Comparison of ENCODE assay signal across 1 cellular context in the genomic region with DNA sequence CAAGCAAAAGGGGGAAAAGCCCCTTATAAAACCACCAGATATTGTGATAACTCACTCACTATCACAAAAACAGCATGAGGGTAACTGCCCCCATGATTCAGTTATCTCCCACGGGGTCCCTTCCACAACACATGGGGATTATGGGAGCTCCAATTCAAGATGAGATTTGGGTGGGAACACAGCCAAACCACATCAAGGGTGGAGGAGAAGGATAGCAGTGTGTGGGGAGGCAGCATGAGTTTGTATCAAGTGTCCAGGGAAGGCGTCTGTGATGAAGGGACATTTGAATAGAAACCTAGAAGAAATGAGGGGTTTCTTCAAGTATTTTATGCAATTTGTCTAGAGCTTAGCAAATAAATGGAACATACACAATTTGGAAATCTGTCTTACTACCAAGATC.
A peak's percentile ranks its signal among the peaks of the same experiment; 100 is the strongest.
TF ChIP-seq lines count a peak whose summit lies in the region.

No MANE protein-coding gene starts in this region.

TF ChIP-seq in K562, 482 proteins besides CTCF, POLR2A, EP300 and RAD21 (continued from another document):
- TF ChIP-seq, protein P1, sequence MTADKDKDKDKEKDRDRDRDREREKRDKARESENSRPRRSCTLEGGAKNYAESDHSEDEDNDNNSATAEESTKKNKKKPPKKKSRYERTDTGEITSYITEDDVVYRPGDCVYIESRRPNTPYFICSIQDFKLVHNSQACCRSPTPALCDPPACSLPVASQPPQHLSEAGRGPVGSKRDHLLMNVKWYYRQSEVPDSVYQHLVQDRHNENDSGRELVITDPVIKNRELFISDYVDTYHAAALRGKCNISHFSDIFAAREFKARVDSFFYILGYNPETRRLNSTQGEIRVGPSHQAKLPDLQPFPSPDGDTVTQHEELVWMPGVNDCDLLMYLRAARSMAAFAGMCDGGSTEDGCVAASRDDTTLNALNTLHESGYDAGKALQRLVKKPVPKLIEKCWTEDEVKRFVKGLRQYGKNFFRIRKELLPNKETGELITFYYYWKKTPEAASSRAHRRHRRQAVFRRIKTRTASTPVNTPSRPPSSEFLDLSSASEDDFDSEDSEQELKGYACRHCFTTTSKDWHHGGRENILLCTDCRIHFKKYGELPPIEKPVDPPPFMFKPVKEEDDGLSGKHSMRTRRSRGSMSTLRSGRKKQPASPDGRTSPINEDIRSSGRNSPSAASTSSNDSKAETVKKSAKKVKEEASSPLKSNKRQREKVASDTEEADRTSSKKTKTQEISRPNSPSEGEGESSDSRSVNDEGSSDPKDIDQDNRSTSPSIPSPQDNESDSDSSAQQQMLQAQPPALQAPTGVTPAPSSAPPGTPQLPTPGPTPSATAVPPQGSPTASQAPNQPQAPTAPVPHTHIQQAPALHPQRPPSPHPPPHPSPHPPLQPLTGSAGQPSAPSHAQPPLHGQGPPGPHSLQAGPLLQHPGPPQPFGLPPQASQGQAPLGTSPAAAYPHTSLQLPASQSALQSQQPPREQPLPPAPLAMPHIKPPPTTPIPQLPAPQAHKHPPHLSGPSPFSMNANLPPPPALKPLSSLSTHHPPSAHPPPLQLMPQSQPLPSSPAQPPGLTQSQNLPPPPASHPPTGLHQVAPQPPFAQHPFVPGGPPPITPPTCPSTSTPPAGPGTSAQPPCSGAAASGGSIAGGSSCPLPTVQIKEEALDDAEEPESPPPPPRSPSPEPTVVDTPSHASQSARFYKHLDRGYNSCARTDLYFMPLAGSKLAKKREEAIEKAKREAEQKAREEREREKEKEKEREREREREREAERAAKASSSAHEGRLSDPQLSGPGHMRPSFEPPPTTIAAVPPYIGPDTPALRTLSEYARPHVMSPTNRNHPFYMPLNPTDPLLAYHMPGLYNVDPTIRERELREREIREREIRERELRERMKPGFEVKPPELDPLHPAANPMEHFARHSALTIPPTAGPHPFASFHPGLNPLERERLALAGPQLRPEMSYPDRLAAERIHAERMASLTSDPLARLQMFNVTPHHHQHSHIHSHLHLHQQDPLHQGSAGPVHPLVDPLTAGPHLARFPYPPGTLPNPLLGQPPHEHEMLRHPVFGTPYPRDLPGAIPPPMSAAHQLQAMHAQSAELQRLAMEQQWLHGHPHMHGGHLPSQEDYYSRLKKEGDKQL (CRISPR knock-in tag; IDR thresholded peaks at IDR 0.05; ENCODE audit: borderline replicate concordance) = no peak
- TF ChIP-seq ZNF764 (CRISPR knock-in tag; IDR thresholded peaks at IDR 0.05; ENCODE audit: low read depth) (no peak), CBFA2T3 (IDR thresholded peaks at IDR 0.05) (peak; percentile 35), DNMT1 (IDR thresholded peaks at IDR 0.05) (no peak), GABPA (tag; conservative IDR thresholded peaks at IDR 0.05; ENCODE audit: low read depth) (no peak), IRF2 (CRISPR knock-in tag; IDR thresholded peaks at IDR 0.05) (no peak), PRMT5 (CRISPR knock-in tag; IDR thresholded peaks at IDR 0.05) (no peak), ZNF282 (CRISPR knock-in tag; IDR thresholded peaks at IDR 0.05) (no peak)
- TF ChIP-seq, protein P2, sequence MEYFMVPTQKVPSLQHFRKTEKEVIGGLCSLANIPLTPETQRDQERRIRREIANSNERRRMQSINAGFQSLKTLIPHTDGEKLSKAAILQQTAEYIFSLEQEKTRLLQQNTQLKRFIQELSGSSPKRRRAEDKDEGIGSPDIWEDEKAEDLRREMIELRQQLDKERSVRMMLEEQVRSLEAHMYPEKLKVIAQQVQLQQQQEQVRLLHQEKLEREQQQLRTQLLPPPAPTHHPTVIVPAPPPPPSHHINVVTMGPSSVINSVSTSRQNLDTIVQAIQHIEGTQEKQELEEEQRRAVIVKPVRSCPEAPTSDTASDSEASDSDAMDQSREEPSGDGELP (CRISPR knock-in tag; IDR thresholded peaks at IDR 0.05; ENCODE audit: borderline replicate concordance) = no peak
- TF ChIP-seq, protein P3, sequence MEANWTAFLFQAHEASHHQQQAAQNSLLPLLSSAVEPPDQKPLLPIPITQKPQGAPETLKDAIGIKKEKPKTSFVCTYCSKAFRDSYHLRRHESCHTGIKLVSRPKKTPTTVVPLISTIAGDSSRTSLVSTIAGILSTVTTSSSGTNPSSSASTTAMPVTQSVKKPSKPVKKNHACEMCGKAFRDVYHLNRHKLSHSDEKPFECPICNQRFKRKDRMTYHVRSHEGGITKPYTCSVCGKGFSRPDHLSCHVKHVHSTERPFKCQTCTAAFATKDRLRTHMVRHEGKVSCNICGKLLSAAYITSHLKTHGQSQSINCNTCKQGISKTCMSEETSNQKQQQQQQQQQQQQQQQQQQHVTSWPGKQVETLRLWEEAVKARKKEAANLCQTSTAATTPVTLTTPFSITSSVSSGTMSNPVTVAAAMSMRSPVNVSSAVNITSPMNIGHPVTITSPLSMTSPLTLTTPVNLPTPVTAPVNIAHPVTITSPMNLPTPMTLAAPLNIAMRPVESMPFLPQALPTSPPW (CRISPR knock-in tag; IDR thresholded peaks at IDR 0.05) = peak; percentile 44; the same call in 1 of the 2 replicates
- TF ChIP-seq, protein P4, sequence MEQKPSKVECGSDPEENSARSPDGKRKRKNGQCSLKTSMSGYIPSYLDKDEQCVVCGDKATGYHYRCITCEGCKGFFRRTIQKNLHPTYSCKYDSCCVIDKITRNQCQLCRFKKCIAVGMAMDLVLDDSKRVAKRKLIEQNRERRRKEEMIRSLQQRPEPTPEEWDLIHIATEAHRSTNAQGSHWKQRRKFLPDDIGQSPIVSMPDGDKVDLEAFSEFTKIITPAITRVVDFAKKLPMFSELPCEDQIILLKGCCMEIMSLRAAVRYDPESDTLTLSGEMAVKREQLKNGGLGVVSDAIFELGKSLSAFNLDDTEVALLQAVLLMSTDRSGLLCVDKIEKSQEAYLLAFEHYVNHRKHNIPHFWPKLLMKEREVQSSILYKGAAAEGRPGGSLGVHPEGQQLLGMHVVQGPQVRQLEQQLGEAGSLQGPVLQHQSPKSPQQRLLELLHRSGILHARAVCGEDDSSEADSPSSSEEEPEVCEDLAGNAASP (IDR thresholded peaks at IDR 0.05) = no peak
